Comparison of ENCODE assay signal across 11 cellular contexts in the genomic region with DNA sequence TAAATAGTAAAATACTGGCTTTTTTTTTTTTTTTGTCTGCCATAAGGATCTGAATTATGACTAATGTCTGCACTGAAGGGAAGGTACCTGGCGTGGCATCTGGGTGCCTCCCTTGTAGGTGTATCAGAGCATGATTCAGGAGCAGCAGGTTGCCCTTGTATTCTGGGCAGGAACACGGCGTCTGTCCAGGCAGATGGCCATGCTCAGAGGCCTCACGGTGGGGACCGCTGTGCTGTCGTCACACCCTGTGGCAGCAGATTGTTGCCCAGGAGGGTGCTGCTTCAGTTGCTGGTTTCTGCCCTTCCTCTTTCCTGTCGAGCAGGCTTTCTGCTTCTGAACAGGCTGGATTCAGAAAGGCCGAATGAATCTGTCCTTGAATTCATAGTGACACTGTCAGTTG. TPM values are rescaled to one million over a fixed set of nuclear protein-coding genes. Genes with fewer than 3 reads are reported as not detected.
DNase-seq lines count a peak whose midpoint lies in the region; ATAC-seq lines count a peak whose summit lies in the region.
"Had no signal": no experiment of that assay in that cellular context is flagged by ENCODE, and none has a peak within 500 bp of the region (broad histone marks: within the 10 kb centered on the region; RNA-seq: fewer than 3 reads in every experiment).

No MANE protein-coding gene starts in this region.

- H2AK5ac ChIP-seq in mesendoderm (ENCODE audit: low read length), result no peak overlapping the region

- H3K4me2 ChIP-seq in mesendoderm (ENCODE audit: low read length), result no peak overlapping the region

- no CpG with 5 or more reads among the region's 8 CpGs for WGBS in mesendoderm (ENCODE audit: extremely low coverage, insufficient coverage, low lambda C conversion rate)

- H3K4me1 ChIP-seq in mesendoderm (ENCODE audit: control insufficient read depth, low read depth, low read length), result peaks cover 14% of the 10 kb centered on the region

- no peak overlapping the region for H3K4me3 ChIP-seq in mesendoderm (ENCODE audit: low read length)
- H3K4me3 ChIP-seq: MG63 had no signal

- no peak overlapping the region for H2BK120ac ChIP-seq in mesendoderm (ENCODE audit: low read depth, low read length)

- no peak overlapping the region for H3K27ac ChIP-seq in mesendoderm (ENCODE audit: low read depth, low read length)

- ATAC-seq in GM19397 (IDR thresholded peaks at IDR 0.05; ENCODE audit: unreplicated experiment) (no peak), GM21576 (IDR thresholded peaks at IDR 0.05; ENCODE audit: unreplicated experiment) (no peak)

- DNase-seq in DMS 273 (lab: John Stamatoyannopoulos, UW; ENCODE audit: unreplicated experiment) (peak; percentile 90), NCI-H524 treated with DMSO at 0.1 percent for 48 hours (lab: John Stamatoyannopoulos, UW) (peak; percentile 77), cerebellar cortex (ENCODE audit: low spot score) (peak; percentile 99), mesendoderm (no peak), COLO668 (lab: John Stamatoyannopoulos, UW; ENCODE audit: unreplicated experiment) (no peak)
- DNase-seq in stimulated activated naive CD4-positive, alpha-beta T cell treated with Interleukin-2 at 50 U/mL for 16 hours (lab: John Stamatoyannopoulos, UW), result no peak
- DNase-seq: MG63; stimulated activated CD4-positive, alpha-beta T cell treated with anti-CD3 and anti-CD28 coated beads, Interleukin-4, amount 100 ng/mL, for 1 hour; T-helper 1 cell had no signal

- no peak overlapping the region for H3K23ac ChIP-seq in mesendoderm (ENCODE audit: low read length)

- H2BK15ac ChIP-seq in mesendoderm (replicated peaks; ENCODE audit: low read depth), result no peak overlapping the region

- H3K27me3 ChIP-seq in mesendoderm (ENCODE audit: insufficient read depth, low read length, poor library complexity), result no peaks in the 10 kb centered on the region
- H3K27me3 ChIP-seq: MG63 had no signal

- no peak overlapping the region for H3K4ac ChIP-seq in mesendoderm (ENCODE audit: low read depth, low read length)

- H3K36me3 ChIP-seq in mesendoderm (ENCODE audit: control insufficient read depth, insufficient read depth, low read length), result no peaks in the 10 kb centered on the region
- H3K36me3 ChIP-seq: MG63 had no signal

- no peak overlapping the region for H3K18ac ChIP-seq in mesendoderm (ENCODE audit: low read length)

- H2BK5ac ChIP-seq in mesendoderm (ENCODE audit: low read length), result no peak overlapping the region

- H3K56ac ChIP-seq in mesendoderm (ENCODE audit: low read length), result peak overlapping the region; percentile 1

- H3K79me2 ChIP-seq in mesendoderm (ENCODE audit: control insufficient read depth, insufficient read depth, low read length), result peaks cover 73% of the 10 kb centered on the region

- H3K9ac ChIP-seq in mesendoderm (ENCODE audit: low read length), result no peak overlapping the region

- no peak overlapping the region for H4K5ac ChIP-seq in mesendoderm (ENCODE audit: low read length)

- H4K8ac ChIP-seq in mesendoderm (ENCODE audit: low read depth, low read length), result no peak overlapping the region

- H3K79me1 ChIP-seq in mesendoderm (ENCODE audit: low read length), result peaks cover 21% of the 10 kb centered on the region

RNA-seq across cellular contexts. Expression of a gene that starts 10.9 kb away (rescaled TPM):
- 12.2 TPM for polyA plus RNA-seq in mesendoderm (2013, experiment 1 of 2)
- 11.9 TPM for polyA plus RNA-seq in mesendoderm (2013, experiment 2 of 2)

Comparison
In these comparisons a context has a peak if more than half of its experiments do, and no peak if none do; other contexts are left out.
1. DNase-seq: peak in DMS 273 (single experiment), NCI-H524 treated with DMSO at 0.1 percent for 48 hours (single experiment) and cerebellar cortex (single experiment); none in mesendoderm (single experiment), stimulated activated naive CD4-positive, alpha-beta T cell treated with Interleukin-2 at 50 U/mL for 16 hours (single experiment) and COLO668 (single experiment).